Comparison of ENCODE assay signal across 1 cellular context in genomic region chr20:21104921-21105320, GRCh38.
TF ChIP-seq lines count a peak whose summit lies in the region.

No MANE protein-coding gene starts in this region.

TF ChIP-seq in GM23338, 12 proteins besides CTCF, POLR2A, EP300 and RAD21 (continued from another document):
- TF ChIP-seq, protein P1, sequence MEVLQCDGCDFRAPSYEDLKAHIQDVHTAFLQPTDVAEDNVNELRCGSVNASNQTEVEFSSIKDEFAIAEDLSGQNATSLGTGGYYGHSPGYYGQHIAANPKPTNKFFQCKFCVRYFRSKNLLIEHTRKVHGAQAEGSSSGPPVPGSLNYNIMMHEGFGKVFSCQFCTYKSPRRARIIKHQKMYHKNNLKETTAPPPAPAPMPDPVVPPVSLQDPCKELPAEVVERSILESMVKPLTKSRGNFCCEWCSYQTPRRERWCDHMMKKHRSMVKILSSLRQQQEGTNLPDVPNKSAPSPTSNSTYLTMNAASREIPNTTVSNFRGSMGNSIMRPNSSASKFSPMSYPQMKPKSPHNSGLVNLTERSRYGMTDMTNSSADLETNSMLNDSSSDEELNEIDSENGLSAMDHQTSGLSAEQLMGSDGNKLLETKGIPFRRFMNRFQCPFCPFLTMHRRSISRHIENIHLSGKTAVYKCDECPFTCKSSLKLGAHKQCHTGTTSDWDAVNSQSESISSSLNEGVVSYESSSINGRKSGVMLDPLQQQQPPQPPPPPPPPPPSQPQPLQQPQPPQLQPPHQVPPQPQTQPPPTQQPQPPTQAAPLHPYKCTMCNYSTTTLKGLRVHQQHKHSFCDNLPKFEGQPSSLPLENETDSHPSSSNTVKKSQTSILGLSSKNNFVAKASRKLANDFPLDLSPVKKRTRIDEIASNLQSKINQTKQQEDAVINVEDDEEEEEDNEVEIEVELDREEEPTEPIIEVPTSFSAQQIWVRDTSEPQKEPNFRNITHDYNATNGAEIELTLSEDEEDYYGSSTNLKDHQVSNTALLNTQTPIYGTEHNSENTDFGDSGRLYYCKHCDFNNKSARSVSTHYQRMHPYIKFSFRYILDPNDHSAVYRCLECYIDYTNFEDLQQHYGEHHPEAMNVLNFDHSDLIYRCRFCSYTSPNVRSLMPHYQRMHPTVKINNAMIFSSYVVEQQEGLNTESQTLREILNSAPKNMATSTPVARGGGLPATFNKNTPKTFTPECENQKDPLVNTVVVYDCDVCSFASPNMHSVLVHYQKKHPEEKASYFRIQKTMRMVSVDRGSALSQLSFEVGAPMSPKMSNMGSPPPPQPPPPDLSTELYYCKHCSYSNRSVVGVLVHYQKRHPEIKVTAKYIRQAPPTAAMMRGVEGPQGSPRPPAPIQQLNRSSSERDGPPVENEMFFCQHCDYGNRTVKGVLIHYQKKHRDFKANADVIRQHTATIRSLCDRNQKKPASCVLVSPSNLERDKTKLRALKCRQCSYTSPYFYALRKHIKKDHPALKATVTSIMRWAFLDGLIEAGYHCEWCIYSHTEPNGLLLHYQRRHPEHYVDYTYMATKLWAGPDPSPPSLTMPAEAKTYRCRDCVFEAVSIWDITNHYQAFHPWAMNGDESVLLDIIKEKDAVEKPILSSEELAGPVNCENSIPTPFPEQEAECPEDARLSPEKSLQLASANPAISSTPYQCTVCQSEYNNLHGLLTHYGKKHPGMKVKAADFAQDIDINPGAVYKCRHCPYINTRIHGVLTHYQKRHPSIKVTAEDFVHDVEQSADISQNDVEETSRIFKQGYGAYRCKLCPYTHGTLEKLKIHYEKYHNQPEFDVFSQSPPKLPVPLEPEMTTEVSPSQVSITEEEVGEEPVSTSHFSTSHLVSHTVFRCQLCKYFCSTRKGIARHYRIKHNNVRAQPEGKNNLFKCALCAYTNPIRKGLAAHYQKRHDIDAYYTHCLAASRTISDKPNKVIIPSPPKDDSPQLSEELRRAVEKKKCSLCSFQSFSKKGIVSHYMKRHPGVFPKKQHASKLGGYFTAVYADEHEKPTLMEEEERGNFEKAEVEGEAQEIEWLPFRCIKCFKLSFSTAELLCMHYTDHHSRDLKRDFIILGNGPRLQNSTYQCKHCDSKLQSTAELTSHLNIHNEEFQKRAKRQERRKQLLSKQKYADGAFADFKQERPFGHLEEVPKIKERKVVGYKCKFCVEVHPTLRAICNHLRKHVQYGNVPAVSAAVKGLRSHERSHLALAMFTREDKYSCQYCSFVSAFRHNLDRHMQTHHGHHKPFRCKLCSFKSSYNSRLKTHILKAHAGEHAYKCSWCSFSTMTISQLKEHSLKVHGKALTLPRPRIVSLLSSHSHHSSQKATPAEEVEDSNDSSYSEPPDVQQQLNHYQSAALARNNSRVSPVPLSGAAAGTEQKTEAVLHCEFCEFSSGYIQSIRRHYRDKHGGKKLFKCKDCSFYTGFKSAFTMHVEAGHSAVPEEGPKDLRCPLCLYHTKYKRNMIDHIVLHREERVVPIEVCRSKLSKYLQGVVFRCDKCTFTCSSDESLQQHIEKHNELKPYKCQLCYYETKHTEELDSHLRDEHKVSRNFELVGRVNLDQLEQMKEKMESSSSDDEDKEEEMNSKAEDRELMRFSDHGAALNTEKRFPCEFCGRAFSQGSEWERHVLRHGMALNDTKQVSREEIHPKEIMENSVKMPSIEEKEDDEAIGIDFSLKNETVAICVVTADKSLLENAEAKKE (CRISPR knock-in tag; IDR thresholded peaks at IDR 0.05), result no peak
- TF ChIP-seq ZNF331 (CRISPR knock-in tag; IDR thresholded peaks at IDR 0.05; ENCODE audit: low read depth) (no peak), POLR2AphosphoS5 (IDR thresholded peaks at IDR 0.05; ENCODE audit: low read depth) (no peak), ZNF114 (CRISPR knock-in tag; IDR thresholded peaks at IDR 0.05) (no peak), NANOG (IDR thresholded peaks at IDR 0.05; ENCODE audit: borderline replicate concordance) (no peak)
TF ChIP-seq in GM23338: peak in this region for 0.
